In the genomic region with DNA sequence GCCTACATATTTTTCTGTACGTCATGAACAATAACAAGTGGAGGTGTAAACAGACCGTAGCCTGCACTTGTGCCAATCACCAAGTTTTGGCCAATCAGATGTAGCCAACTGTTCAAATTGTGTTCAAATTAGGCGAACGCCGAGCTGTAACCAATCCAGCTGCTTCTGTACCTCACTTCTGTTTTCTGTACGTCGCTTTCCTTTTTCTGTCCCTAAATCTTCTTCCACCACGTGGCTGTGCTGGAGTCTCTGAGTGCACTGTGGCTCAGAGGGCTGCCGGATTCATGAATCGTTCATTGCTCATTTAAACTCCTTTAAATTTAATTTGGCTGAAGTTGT, we compare ENCODE assay signal across 20 cellular contexts. TPM values are rescaled to one million over a fixed set of nuclear protein-coding genes. Genes with fewer than 3 reads are reported as not detected.
DNase-seq lines count a peak whose midpoint lies in the region; ATAC-seq and TF ChIP-seq lines count a peak whose summit lies in the region.
"Had no signal": no experiment of that assay in that cellular context is flagged by ENCODE, and none has a peak within 500 bp of the region (broad histone marks: within the 10 kb centered on the region; RNA-seq: fewer than 3 reads in every experiment).

No MANE protein-coding gene starts in this region.

- peak overlapping the region; percentile 11 for H3K4me3 ChIP-seq in epithelial cell of esophagus (ENCODE audit: low read length)
- H3K4me3 ChIP-seq: ovary, right lobe of liver, SJCRH30, vagina had no signal

- peak overlapping the region; percentile 49 for H3K27ac Mint-ChIP-seq in stimulated activated naive CD8-positive, alpha-beta T cell treated with anti-CD3 and anti-CD28 coated beads, Interleukin-15, Interleukin-2, amounts not matched to agents 100 ng/mL and 50 ng/mL, for 24 hours
- H3K27ac Mint-ChIP-seq in T-helper 17 cell (peak overlapping the region; percentile 91), chondrocyte (ENCODE audit: unreplicated experiment) (no peak overlapping the region)

- H3K27me3 Mint-ChIP-seq in stimulated activated naive CD8-positive, alpha-beta T cell treated with anti-CD3 and anti-CD28 coated beads, Interleukin-15, Interleukin-2, amounts not matched to agents 100 ng/mL and 50 ng/mL, for 24 hours = no peaks in the 10 kb centered on the region
- H3K27me3 Mint-ChIP-seq in T-helper 17 cell (no peaks in the 10 kb centered on the region), chondrocyte (ENCODE audit: low read depth) (peaks cover 2% of the 10 kb centered on the region)
- H3K27me3 Mint-ChIP-seq: B cell had no signal

- H3K4me3 Mint-ChIP-seq in stimulated activated naive CD8-positive, alpha-beta T cell treated with anti-CD3 and anti-CD28 coated beads, Interleukin-15, Interleukin-2, amounts not matched to agents 100 ng/mL and 50 ng/mL, for 24 hours = no peak overlapping the region
- H3K4me3 Mint-ChIP-seq in T-helper 17 cell (no peak overlapping the region), chondrocyte (ENCODE audit: unreplicated experiment) (no peak overlapping the region)
- H3K4me3 Mint-ChIP-seq: B cell had no signal

- ATAC-seq in stimulated activated naive CD8-positive, alpha-beta T cell treated with anti-CD3 and anti-CD28 coated beads, Interleukin-15, Interleukin-2, amounts not matched to agents 100 U/mL and 50 U/mL, for 24 hours = no peak
- ATAC-seq in T-helper 17 cell (no peak), HG03097 (IDR thresholded peaks at IDR 0.05; ENCODE audit: low FRiP score, unreplicated experiment) (no peak)
- ATAC-seq: PC-3, right lobe of liver had no signal

- H3K4me1 Mint-ChIP-seq in stimulated activated naive CD8-positive, alpha-beta T cell treated with anti-CD3 and anti-CD28 coated beads, Interleukin-15, Interleukin-2, amounts not matched to agents 100 ng/mL and 50 ng/mL, for 24 hours (ENCODE audit: low read depth) = peaks cover 30% of the 10 kb centered on the region
- H3K4me1 Mint-ChIP-seq in T-helper 17 cell (peaks cover 49% of the 10 kb centered on the region), chondrocyte (ENCODE audit: low read depth) (no peaks in the 10 kb centered on the region)

- no peaks in the 10 kb centered on the region for H3K9me3 ChIP-seq in T-helper 17 cell (ENCODE audit: control insufficient read depth, low read length, poor library complexity, severe bottlenecking)
- H3K9me3 ChIP-seq: ovary, right lobe of liver, SJCRH30, vagina had no signal

- peaks cover 61% of the 10 kb centered on the region for H3K36me3 Mint-ChIP-seq in stimulated activated naive CD8-positive, alpha-beta T cell treated with anti-CD3 and anti-CD28 coated beads, Interleukin-15, Interleukin-2, amounts not matched to agents 100 ng/mL and 50 ng/mL, for 24 hours (ENCODE audit: low read depth)
- peaks cover 22% of the 10 kb centered on the region for H3K36me3 Mint-ChIP-seq in T-helper 17 cell (ENCODE audit: low read depth)
- no peaks in the 10 kb centered on the region for H3K36me3 Mint-ChIP-seq in chondrocyte (ENCODE audit: low read depth)

- TF ChIP-seq CTCF in epithelial cell of esophagus (IDR thresholded peaks at IDR 0.05; ENCODE audit: insufficient read depth, low read depth, low read length, missing control alignments) (no peak), chondrocyte (IDR thresholded peaks at IDR 0.05) (no peak)

- DNase-seq in stimulated activated naive CD8-positive, alpha-beta T cell treated with anti-CD3 and anti-CD28 coated beads, Interleukin-15, Interleukin-2, amounts not matched to agents 100 U/mL and 50 U/mL, for 24 hours = no peak
- no peak for DNase-seq in T-helper 17 cell
- peak; percentile 9 for DNase-seq in epithelial cell of esophagus (ENCODE audit: low read depth)
- DNase-seq in chondrocyte (ENCODE audit: low spot score) = no peak
- no peak for DNase-seq in NCI-H524 treated with DMSO at 0.1 percent for 48 hours (lab: John Stamatoyannopoulos, UW)
- DNase-seq: activated CD4-positive, CD25-positive, alpha-beta regulatory T cell treated with anti-CD3 and anti-CD28 coated beads, Interleukin-2, amount 50 U/mL, for 72 hours; amniotic stem cell; central memory CD4-positive, alpha-beta T cell; islet precursor cell; Kasumi-1; NCI-H1105; NCI-H526 treated with DMSO at 0.1 percent for 48 hours; ovary; PC-3; SJCRH30 had no signal

- H3K9me3 Mint-ChIP-seq in stimulated activated naive CD8-positive, alpha-beta T cell treated with anti-CD3 and anti-CD28 coated beads, Interleukin-15, Interleukin-2, amounts not matched to agents 100 ng/mL and 50 ng/mL, for 24 hours = no peaks in the 10 kb centered on the region
- H3K9me3 Mint-ChIP-seq in chondrocyte (ENCODE audit: low read depth) = no peaks in the 10 kb centered on the region

RNA-seq across cellular contexts. Expression of a gene that starts 26.4 kb away (rescaled TPM):
- total RNA-seq in T-helper 17 cell (10 to 100 TPM; 63.8 to 64.6 TPM), chondrocyte (0.58 to 1.1 TPM (median 1.1 TPM) in 3 replicates)

RNA-seq across cellular contexts. Expression of a gene that starts 36.1 kb away (rescaled TPM):
- total RNA-seq in T-helper 17 cell = 10 to 100 TPM; 38.1 to 44.9 TPM
- 52.0 to 54.8 TPM (median 53.2 TPM) in 3 replicates for total RNA-seq in chondrocyte

Comparison
In these comparisons a context has a peak if more than half of its experiments do, and no peak if none do; other contexts are left out.
1. RNA of a gene that starts 26.4 kb away (total RNA-seq): 63.8 to 64.6 TPM in T-helper 17 cell; 0.58 to 1.1 TPM in chondrocyte; every median in the first group is over 10 times any median in the second.